9 cellular contexts compared by ENCODE assay signal in the genomic region with DNA sequence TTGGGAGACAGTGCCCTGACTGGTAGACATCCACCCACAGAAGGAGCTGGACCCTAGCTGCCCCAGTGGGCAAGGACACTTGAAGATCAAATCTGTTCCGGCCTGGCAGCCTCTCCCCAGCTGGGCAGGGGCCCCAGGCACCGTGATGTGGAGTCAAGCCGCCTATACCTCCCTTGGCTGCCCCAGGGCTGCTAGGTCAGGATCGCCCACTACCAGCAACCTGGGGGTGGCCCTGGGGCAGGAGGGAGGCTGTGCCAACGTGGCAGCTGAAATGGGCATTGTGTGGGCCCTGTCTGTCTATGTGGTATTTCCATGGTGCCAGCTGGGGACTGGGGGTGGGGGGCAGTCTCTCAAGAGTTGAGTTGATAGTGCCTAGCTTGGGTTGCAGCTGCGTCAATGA. TPM values are rescaled to one million over a fixed set of nuclear protein-coding genes. Genes with fewer than 3 reads are reported as not detected.
DNase-seq lines count a peak whose midpoint lies in the region; ATAC-seq lines count a peak whose summit lies in the region.
"Had no signal": no experiment of that assay in that cellular context is flagged by ENCODE, and none has a peak within 500 bp of the region (broad histone marks: within the 10 kb centered on the region; RNA-seq: fewer than 3 reads in every experiment).

No MANE protein-coding gene starts in this region.

- intact Hi-C loops in posterior vena cava (cut with DNase I), result loop anchor here in 1 of 2 donors (10.0 kb wide), 1 partner anchor 199 kb away; no protein-coding TSS in a partner anchor

- no peaks in the 10 kb centered on the region for H3K9me3 ChIP-seq in HAP-1
- H3K9me3 ChIP-seq in iPS-15b (ENCODE audit: control insufficient read depth, insufficient read depth, low read length), result no peaks in the 10 kb centered on the region

- ATAC-seq in HG03342 (IDR thresholded peaks at IDR 0.05; ENCODE audit: unreplicated experiment) (no peak), HG02759 (IDR thresholded peaks at IDR 0.05; ENCODE audit: unreplicated experiment) (no peak)

- H3K4me1 ChIP-seq in HAP-1 (peaks cover 15% of the 10 kb centered on the region), iPS-15b (ENCODE audit: control insufficient read depth, insufficient read depth, low read length) (peaks cover 5% of the 10 kb centered on the region)

- no peaks in the 10 kb centered on the region for H3K9me3 Mint-ChIP-seq in activated naive CD8-positive, alpha-beta T cell (ENCODE audit: low read depth)

- no peak for DNase-seq in HAP-1 (ENCODE audit: low spot score in 2 of 2)
- no peak for DNase-seq in SW 1271 (lab: John Stamatoyannopoulos, UW)
- no peak for DNase-seq in posterior vena cava (ENCODE audit: low spot score)
- DNase-seq: GOT3 had no signal

- H3K36me3 Mint-ChIP-seq in activated naive CD8-positive, alpha-beta T cell, result no peaks in the 10 kb centered on the region

- no peaks in the 10 kb centered on the region for H3K27me3 Mint-ChIP-seq in activated naive CD8-positive, alpha-beta T cell

- peak overlapping the region; percentile 79 for H3K27ac Mint-ChIP-seq in activated naive CD8-positive, alpha-beta T cell

- H3K27me3 ChIP-seq in HAP-1 (ENCODE audit: low read depth), result no peaks in the 10 kb centered on the region
- H3K27me3 ChIP-seq in iPS-15b (ENCODE audit: control insufficient read depth, insufficient read depth, low read length), result no peaks in the 10 kb centered on the region

- H3K9ac ChIP-seq in iPS-15b (ENCODE audit: low read depth, low read length), result no peak overlapping the region

- peak overlapping the region in 16 of 21 experiments; percentile 53 to 93 (median 87) for H3K27ac ChIP-seq in skin epidermis

- peak overlapping the region; percentile 97 for H3K4me3 Mint-ChIP-seq in activated naive CD8-positive, alpha-beta T cell

- in situ Hi-C loops in HAP-1 (cut with MboI; ENCODE audit: low sequenced_read_pairs), result no loop called here

- H3K4me3 ChIP-seq in HAP-1, result peak overlapping the region; percentile 62
- H3K4me3 ChIP-seq in iPS-15b (ENCODE audit: low read depth, low read length), result peak overlapping the region; percentile 62
- H3K4me3 ChIP-seq in skin epidermis, result peak overlapping the region; percentile 66 to 94 (median 91)

- peaks cover 32% of the 10 kb centered on the region for H3K4me1 Mint-ChIP-seq in activated naive CD8-positive, alpha-beta T cell (ENCODE audit: low read depth)

- H3K36me3 ChIP-seq in HAP-1 (replicated peaks) (no peaks in the 10 kb centered on the region), iPS-15b (ENCODE audit: control insufficient read depth, insufficient read depth, low read length) (peaks cover 3% of the 10 kb centered on the region)

RNA-seq across cellular contexts. Expression of gene PDK2, which starts 0.9 kb away (rescaled TPM):
- 10 to 100 TPM; 26.0 to 27.7 TPM for total RNA-seq in posterior vena cava

RNA-seq across cellular contexts. Expression of gene SAMD14, which starts 33.9 kb away (rescaled TPM):
- 1 to 10 TPM; 6.6 to 6.7 TPM for total RNA-seq in posterior vena cava

RNA-seq across cellular contexts. Expression of gene ITGA3, which starts 40.2 kb away (rescaled TPM):
- 10 to 100 TPM; 56.3 to 80.3 TPM for total RNA-seq in posterior vena cava

RNA-seq across cellular contexts. Expression of gene PPP1R9B, which starts 54.4 kb away (rescaled TPM):
- 10 to 100 TPM; 51.4 to 53.7 TPM for total RNA-seq in posterior vena cava
